ENCODE assay signal across 1 cellular context in the genomic region with DNA sequence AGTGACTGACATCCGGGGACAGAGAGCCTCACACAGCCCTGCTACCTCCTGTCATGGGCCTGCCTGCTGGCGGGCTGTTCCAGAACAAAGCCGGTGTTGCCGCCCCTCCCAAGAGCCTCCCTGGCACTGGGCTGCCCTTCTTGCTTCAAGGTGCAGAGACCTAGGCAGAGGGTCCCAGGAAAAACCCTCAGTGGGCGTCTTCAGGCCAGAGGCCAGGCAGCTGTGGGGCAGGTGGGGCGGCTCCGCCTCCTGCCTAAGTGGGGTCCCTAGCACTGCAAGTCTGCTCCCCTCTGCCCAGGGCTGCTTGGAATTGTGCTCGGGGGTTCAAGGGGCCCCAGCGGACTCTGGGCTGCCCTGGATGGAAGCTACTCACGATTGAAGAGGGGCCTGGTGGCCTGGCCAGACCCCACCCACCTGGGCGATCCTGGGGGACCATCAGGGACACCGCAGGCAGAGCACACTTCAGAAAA.
TF ChIP-seq lines count a peak whose summit lies in the region.

No MANE protein-coding gene starts in this region.

TF ChIP-seq in HEK293, 187 proteins besides CTCF, POLR2A, EP300 and RAD21 (continued from another document):
- TF ChIP-seq, protein P1, sequence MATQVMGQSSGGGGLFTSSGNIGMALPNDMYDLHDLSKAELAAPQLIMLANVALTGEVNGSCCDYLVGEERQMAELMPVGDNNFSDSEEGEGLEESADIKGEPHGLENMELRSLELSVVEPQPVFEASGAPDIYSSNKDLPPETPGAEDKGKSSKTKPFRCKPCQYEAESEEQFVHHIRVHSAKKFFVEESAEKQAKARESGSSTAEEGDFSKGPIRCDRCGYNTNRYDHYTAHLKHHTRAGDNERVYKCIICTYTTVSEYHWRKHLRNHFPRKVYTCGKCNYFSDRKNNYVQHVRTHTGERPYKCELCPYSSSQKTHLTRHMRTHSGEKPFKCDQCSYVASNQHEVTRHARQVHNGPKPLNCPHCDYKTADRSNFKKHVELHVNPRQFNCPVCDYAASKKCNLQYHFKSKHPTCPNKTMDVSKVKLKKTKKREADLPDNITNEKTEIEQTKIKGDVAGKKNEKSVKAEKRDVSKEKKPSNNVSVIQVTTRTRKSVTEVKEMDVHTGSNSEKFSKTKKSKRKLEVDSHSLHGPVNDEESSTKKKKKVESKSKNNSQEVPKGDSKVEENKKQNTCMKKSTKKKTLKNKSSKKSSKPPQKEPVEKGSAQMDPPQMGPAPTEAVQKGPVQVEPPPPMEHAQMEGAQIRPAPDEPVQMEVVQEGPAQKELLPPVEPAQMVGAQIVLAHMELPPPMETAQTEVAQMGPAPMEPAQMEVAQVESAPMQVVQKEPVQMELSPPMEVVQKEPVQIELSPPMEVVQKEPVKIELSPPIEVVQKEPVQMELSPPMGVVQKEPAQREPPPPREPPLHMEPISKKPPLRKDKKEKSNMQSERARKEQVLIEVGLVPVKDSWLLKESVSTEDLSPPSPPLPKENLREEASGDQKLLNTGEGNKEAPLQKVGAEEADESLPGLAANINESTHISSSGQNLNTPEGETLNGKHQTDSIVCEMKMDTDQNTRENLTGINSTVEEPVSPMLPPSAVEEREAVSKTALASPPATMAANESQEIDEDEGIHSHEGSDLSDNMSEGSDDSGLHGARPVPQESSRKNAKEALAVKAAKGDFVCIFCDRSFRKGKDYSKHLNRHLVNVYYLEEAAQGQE (tag by site-specific recombination; IDR thresholded peaks at IDR 0.05), result no peak
- TF ChIP-seq ZNF175 (tag by site-specific recombination; IDR thresholded peaks at IDR 0.05) (no peak), ZBTB21 (tag by site-specific recombination; IDR thresholded peaks at IDR 0.05) (no peak), ZNF600 (tag by site-specific recombination; IDR thresholded peaks at IDR 0.05) (peak; percentile 59; the same call in 1 of the 2 replicates), ZFP41 (tag by site-specific recombination; IDR thresholded peaks at IDR 0.05; ENCODE audit: borderline replicate concordance) (no peak), ZNF274 (IDR thresholded peaks at IDR 0.05; ENCODE audit: low read length) (no peak), ZNF274 (tag by site-specific recombination; IDR thresholded peaks at IDR 0.05; ENCODE audit: borderline replicate concordance) (no peak)
